ENCODE assay signal across 9 cellular contexts in genomic region chr10:93703066-93703465, GRCh38. TPM values are rescaled to one million over a fixed set of nuclear protein-coding genes. Genes with fewer than 3 reads are reported as not detected.
DNase-seq lines count a peak whose midpoint lies in the region; ATAC-seq and TF ChIP-seq lines count a peak whose summit lies in the region.
"Had no signal": no experiment of that assay in that cellular context is flagged by ENCODE, and none has a peak within 500 bp of the region (broad histone marks: within the 10 kb centered on the region; RNA-seq: fewer than 3 reads in every experiment).

No MANE protein-coding gene starts in this region.

- no peak overlapping the region for H3K23ac ChIP-seq in mesenchymal stem cell (ENCODE audit: low read length in 2 of 2)

- peak overlapping the region; percentile 63 for H3K4me2 ChIP-seq in MM.1S (ENCODE audit: low read depth, low read length)
- H3K4me2 ChIP-seq in mesenchymal stem cell (ENCODE audit: low read length, poor library complexity, severe bottlenecking): peak overlapping the region; percentile 83

- H3K79me2 ChIP-seq in MM.1S (ENCODE audit: low read length): 0 out of 2 replicates have a peak, but pooled peaks cover 7% of the 10 kb centered on the region

- H2AFZ ChIP-seq in MM.1S (ENCODE audit: low read length) (peak overlapping the region; percentile 98), mesenchymal stem cell (ENCODE audit: low read depth, low read length) (peak overlapping the region; percentile 1)

- H4K20me1 ChIP-seq in MM.1S (ENCODE audit: insufficient read depth, low read length): no peaks in the 10 kb centered on the region

- H3K27ac Mint-ChIP-seq in activated naive CD8-positive, alpha-beta T cell treated with anti-CD3 and anti-CD28 coated beads, Interleukin-2, amount 50 U/mL, for 24 hours: no peak overlapping the region
- H3K27ac Mint-ChIP-seq in activated naive CD8-positive, alpha-beta T cell treated with anti-CD3 and anti-CD28 coated beads for 36 hours: no peak overlapping the region
- H3K27ac Mint-ChIP-seq: activated naive CD4-positive, alpha-beta T cell treated with anti-CD3 and anti-CD28 coated beads, Interleukin-2, amount 50 U/mL, for 72 hours had no signal

- peak overlapping the region; percentile 73 for H4K8ac ChIP-seq in mesenchymal stem cell (ENCODE audit: low read length)

- H3K27me3 Mint-ChIP-seq in activated naive CD8-positive, alpha-beta T cell treated with anti-CD3 and anti-CD28 coated beads, Interleukin-2, amount 50 U/mL, for 24 hours: peaks cover 2% of the 10 kb centered on the region
- no peaks in the 10 kb centered on the region for H3K27me3 Mint-ChIP-seq in activated naive CD8-positive, alpha-beta T cell treated with anti-CD3 and anti-CD28 coated beads for 36 hours

- H2BK5ac ChIP-seq in mesenchymal stem cell (ENCODE audit: low read depth, low read length, poor library complexity, severe bottlenecking): no peak overlapping the region

- H3K9me3 ChIP-seq in MM.1S (replicated peaks; ENCODE audit: insufficient read depth, low read length) (no peaks in the 10 kb centered on the region), mesenchymal stem cell (ENCODE audit: control insufficient read depth, low read length) (no peaks in the 10 kb centered on the region)

- no peak overlapping the region for H3K4me3 Mint-ChIP-seq in activated naive CD8-positive, alpha-beta T cell treated with anti-CD3 and anti-CD28 coated beads, Interleukin-2, amount 50 U/mL, for 24 hours
- H3K4me3 Mint-ChIP-seq in activated naive CD8-positive, alpha-beta T cell treated with anti-CD3 and anti-CD28 coated beads for 36 hours: no peak overlapping the region

- H3K14ac ChIP-seq in mesenchymal stem cell (ENCODE audit: low read length in 2 of 2): no peak overlapping the region

- H4K91ac ChIP-seq in mesenchymal stem cell (ENCODE audit: low read length): no peak overlapping the region

- H3K79me1 ChIP-seq in mesenchymal stem cell (replicated peaks; ENCODE audit: low read length, poor library complexity, severe bottlenecking): peaks cover 7% of the 10 kb centered on the region

- peak overlapping the region; percentile 4 to 71 for H3K18ac ChIP-seq in mesenchymal stem cell (ENCODE audit: low read depth in 1 of 2, low read length in 2 of 2)

- TF ChIP-seq CTCF in MM.1S (IDR thresholded peaks at IDR 0.05; ENCODE audit: low read length) (no peak), cardiac fibroblast (IDR thresholded peaks at IDR 0.05; ENCODE audit: low read depth, low read length) (no peak)

- peak overlapping the region in 1 of 2 experiments; percentile 26 for H3K4ac ChIP-seq in mesenchymal stem cell (ENCODE audit: low read depth in 1 of 2, low read length in 2 of 2)

- H3F3A ChIP-seq in MM.1S (ENCODE audit: insufficient read depth, low read length): peaks cover 7% of the 10 kb centered on the region

- 12% methylated on average over 12 of the region's 12 CpGs for WGBS in mesenchymal stem cell

- H3K4me1 ChIP-seq in MM.1S (ENCODE audit: low read length): no peaks in the 10 kb centered on the region
- H3K4me1 ChIP-seq in mesenchymal stem cell (ENCODE audit: control insufficient read depth, insufficient read depth, low read depth, low read length): peaks cover 2% of the 10 kb centered on the region

- H3K9ac ChIP-seq in MM.1S (ENCODE audit: low read length) (peak overlapping the region; percentile 71), mesenchymal stem cell (ENCODE audit: low read length) (peak overlapping the region; percentile 97)

- H3K9me2 ChIP-seq in MM.1S (replicated peaks; ENCODE audit: insufficient read depth, low read length): no peaks in the 10 kb centered on the region

- H2BK12ac ChIP-seq in mesenchymal stem cell (ENCODE audit: low read length in 2 of 2): no peak overlapping the region

- peak; percentile 6 for DNase-seq in activated naive CD8-positive, alpha-beta T cell treated with anti-CD3 and anti-CD28 coated beads, Interleukin-2, amount 50 U/mL, for 24 hours
- DNase-seq in activated naive CD8-positive, alpha-beta T cell treated with anti-CD3 and anti-CD28 coated beads for 36 hours: no peak
- no peak for DNase-seq in MM.1S
- DNase-seq in cardiac fibroblast (ENCODE audit: low read depth in 2 of 2): peak; percentile 13 to 29
- DNase-seq in mesenchymal stem cell: no peak
- no peak for DNase-seq in GM19238 (ENCODE audit: insufficient read length, low spot score)
- DNase-seq in NCI-H2196 (lab: John Stamatoyannopoulos, UW; ENCODE audit: unreplicated experiment): no peak
- no peak for DNase-seq in hepatic stellate cell (ENCODE audit: low spot score)

- no peak overlapping the region for H2BK120ac ChIP-seq in mesenchymal stem cell (ENCODE audit: low read depth, low read length)

- no peak overlapping the region for H2BK15ac ChIP-seq in mesenchymal stem cell (ENCODE audit: low read depth, poor library complexity, severe bottlenecking)

- ATAC-seq in activated naive CD8-positive, alpha-beta T cell treated with anti-CD3 and anti-CD28 coated beads, Interleukin-2, amount 50 U/mL, for 24 hours: no peak

- H3K9me3 Mint-ChIP-seq in activated naive CD8-positive, alpha-beta T cell treated with anti-CD3 and anti-CD28 coated beads, Interleukin-2, amount 50 U/mL, for 24 hours: no peaks in the 10 kb centered on the region
- H3K9me3 Mint-ChIP-seq in activated naive CD8-positive, alpha-beta T cell treated with anti-CD3 and anti-CD28 coated beads for 36 hours: no peaks in the 10 kb centered on the region
- H3K9me3 Mint-ChIP-seq: activated naive CD4-positive, alpha-beta T cell treated with anti-CD3 and anti-CD28 coated beads, Interleukin-2, amount 50 U/mL, for 72 hours had no signal

- H3K4me1 Mint-ChIP-seq in activated naive CD8-positive, alpha-beta T cell treated with anti-CD3 and anti-CD28 coated beads, Interleukin-2, amount 50 U/mL, for 24 hours: peaks cover 35% of the 10 kb centered on the region
- H3K4me1 Mint-ChIP-seq in activated naive CD8-positive, alpha-beta T cell treated with anti-CD3 and anti-CD28 coated beads for 36 hours: peaks cover 38% of the 10 kb centered on the region

- peaks cover 7% of the 10 kb centered on the region for H3K36me3 Mint-ChIP-seq in activated naive CD8-positive, alpha-beta T cell treated with anti-CD3 and anti-CD28 coated beads, Interleukin-2, amount 50 U/mL, for 24 hours (ENCODE audit: low read depth)
- H3K36me3 Mint-ChIP-seq in activated naive CD8-positive, alpha-beta T cell treated with anti-CD3 and anti-CD28 coated beads for 36 hours: no peaks in the 10 kb centered on the region
- H3K36me3 Mint-ChIP-seq: activated naive CD4-positive, alpha-beta T cell treated with anti-CD3 and anti-CD28 coated beads, Interleukin-2, amount 50 U/mL, for 72 hours had no signal

- no peak overlapping the region for H2AK5ac ChIP-seq in mesenchymal stem cell (ENCODE audit: low read length, severe bottlenecking)

- H3K4me3 ChIP-seq in MM.1S (ENCODE audit: low read length) (peak overlapping the region; percentile 85), cardiac fibroblast (replicated peaks in 1 of 2; ENCODE audit: low read depth in 2 of 2, low read length in 2 of 2) (peak overlapping the region; percentile 70 to 85), mesenchymal stem cell (ENCODE audit: insufficient read depth in 1 of 2, low read depth in 1 of 2, low read length in 2 of 2) (peak overlapping the region; percentile 48 to 94)

- 0 out of 2 replicates have a peak, but pooled peaks cover 4% of the 10 kb centered on the region for H3K36me3 ChIP-seq in MM.1S (replicated peaks; ENCODE audit: insufficient read depth, low read length)
- peaks cover 3 to 20% of the 10 kb centered on the region in 2 experiments for H3K36me3 ChIP-seq in mesenchymal stem cell (ENCODE audit: control insufficient read depth in 1 of 2, insufficient read depth in 2 of 2, low read depth in 1 of 2, low read length in 2 of 2)

- H3K27ac ChIP-seq in MM.1S (ENCODE audit: low read length): no peak overlapping the region; the same call in 1 of the 2 replicates
- H3K27ac ChIP-seq in mesenchymal stem cell (ENCODE audit: low read length, poor library complexity, severe bottlenecking): peak overlapping the region; percentile 89

- H3K27me3 ChIP-seq in MM.1S (replicated peaks; ENCODE audit: insufficient read depth, low read length) (no peaks in the 10 kb centered on the region), mesenchymal stem cell (ENCODE audit: control insufficient read depth in 1 of 2, insufficient read depth in 1 of 2, low read length in 2 of 2) (no peaks in the 10 kb centered on the region)

RNA-seq across cellular contexts. Expression of gene FRA10AC1, which starts 0.7 kb away (rescaled TPM):
- 10 to 100 TPM; 13.9 to 15.9 TPM for total RNA-seq in activated naive CD8-positive, alpha-beta T cell treated with anti-CD3 and anti-CD28 coated beads for 36 hours
- 31.3 TPM for polyA plus RNA-seq in mesenchymal stem cell (2013, experiment 1 of 2)
- 32.4 TPM for polyA plus RNA-seq in mesenchymal stem cell (2013, experiment 2 of 2)

RNA-seq across cellular contexts. Expression of gene LGI1, which starts 54.7 kb away (rescaled TPM):
- not detected for total RNA-seq in activated naive CD8-positive, alpha-beta T cell treated with anti-CD3 and anti-CD28 coated beads for 36 hours
- 9.7 TPM for polyA plus RNA-seq in mesenchymal stem cell (2013, experiment 1 of 2)
- 11.1 TPM for polyA plus RNA-seq in mesenchymal stem cell (2013, experiment 2 of 2)
- total RNA-seq: activated naive CD4-positive, alpha-beta T cell treated with anti-CD3 and anti-CD28 coated beads, Interleukin-2, amount 50 U/mL, for 72 hours had no signal

Comparison
In these comparisons a context has a peak if more than half of its experiments do, and no peak if none do; other contexts are left out.
1. DNase-seq: peak in activated naive CD8-positive, alpha-beta T cell treated with anti-CD3 and anti-CD28 coated beads, Interleukin-2, amount 50 U/mL, for 24 hours (single experiment) and cardiac fibroblast (2 of 2); none in activated naive CD8-positive, alpha-beta T cell treated with anti-CD3 and anti-CD28 coated beads for 36 hours (single experiment), MM.1S (single experiment), mesenchymal stem cell (single experiment), GM19238 (single experiment), NCI-H2196 (single experiment) and hepatic stellate cell (single experiment).
2. Peak in every context shown above with its lines, with median percentiles within 50 percentile points of each other: H3K4me3 ChIP-seq.